11 cellular contexts compared by ENCODE assay signal in the genomic region with DNA sequence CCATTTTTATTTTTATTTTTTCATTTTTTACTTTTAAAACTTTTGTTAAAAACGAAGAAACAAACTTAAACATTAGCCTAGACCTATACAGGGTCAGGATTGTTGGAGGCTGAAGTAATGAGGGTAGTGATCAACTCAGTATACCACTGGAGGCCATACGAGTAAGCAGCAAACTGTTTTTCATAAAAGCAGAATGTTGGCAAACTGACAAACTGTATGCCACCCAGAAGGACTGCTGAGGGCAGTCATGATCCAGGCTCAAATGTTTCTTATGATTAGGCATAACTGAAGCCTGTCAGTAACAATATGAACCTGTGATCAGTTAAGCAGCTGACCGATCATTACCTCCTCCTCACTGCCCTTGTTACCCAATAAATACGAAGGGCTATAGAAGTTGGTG.
"Had no signal": no experiment of that assay in that cellular context is flagged by ENCODE, and none has a peak within 500 bp of the region (broad histone marks: within the 10 kb centered on the region; RNA-seq: fewer than 3 reads in every experiment).

No MANE protein-coding gene starts in this region.

- H3K36me3 ChIP-seq: prostate gland had no signal

- DNase-seq: activated CD4-positive, alpha-beta T cell treated with anti-CD3 and anti-CD28 coated beads, Interleukin-2, amount 50 U/mL, for 4 hours; activated CD4-positive, CD25-positive, alpha-beta regulatory T cell treated with anti-CD3 and anti-CD28 coated beads, Interleukin-2, amount 50 U/mL, for 72 hours; activated effector memory CD4-positive, alpha-beta T cell treated with Interleukin-2 at 50 U/mL for 16 hours; activated T-cell treated with anti-CD3 and anti-CD28 coated beads, Interleukin-2, amount 50 U/mL, for 1 hour; foreskin melanocyte; head of caudate nucleus; occipital lobe; stimulated activated CD4-positive, alpha-beta T cell treated with anti-CD3 and anti-CD28 coated beads, Interleukin-2, amount 100 ng/mL, for 24 hours; stimulated activated naive CD4-positive, alpha-beta T cell; substantia nigra had no signal

- H3K4me3 ChIP-seq: prostate gland had no signal
